8 cellular contexts compared by ENCODE assay signal in the genomic region with DNA sequence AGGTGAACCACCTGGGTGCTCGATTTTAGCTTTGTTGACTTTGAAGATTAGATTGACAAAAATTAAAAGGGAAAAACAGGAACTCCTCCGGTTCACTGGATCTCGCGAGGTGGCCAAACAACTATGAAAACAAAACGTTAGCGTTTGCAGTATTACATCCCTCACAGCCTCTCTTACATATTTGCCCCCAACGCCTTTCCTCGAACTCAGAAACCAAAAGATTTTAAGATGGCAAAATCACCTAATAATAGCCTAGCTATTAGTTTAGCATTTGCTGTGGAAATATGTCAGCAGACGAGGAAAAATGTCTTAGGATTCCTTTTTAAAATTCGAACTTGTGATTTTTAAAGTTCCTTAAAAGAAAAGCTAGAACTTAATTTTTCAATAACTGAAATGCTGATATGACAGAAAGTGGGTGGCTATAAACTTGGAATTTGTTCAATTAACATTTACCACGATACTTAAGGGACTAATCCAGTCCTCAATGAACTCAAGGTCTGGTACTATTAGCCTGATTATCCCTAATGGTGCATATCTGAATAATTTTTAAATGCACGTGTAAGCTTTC. TPM values are rescaled to one million over a fixed set of nuclear protein-coding genes. Genes with fewer than 3 reads are reported as not detected.
DNase-seq lines count a peak whose midpoint lies in the region; ATAC-seq and TF ChIP-seq lines count a peak whose summit lies in the region.

No MANE protein-coding gene starts in this region.

- H3K36me3 ChIP-seq in skeletal muscle tissue (ENCODE audit: control insufficient read depth in 3 of 3, insufficient read depth in 3 of 3, low read length in 3 of 3) = no peaks in the 10 kb centered on the region

- H3K9ac ChIP-seq in skeletal muscle tissue (ENCODE audit: low read depth in 1 of 3, low read length in 3 of 3) = peak overlapping the region; percentile 84 to 94 (median 91)

- no peaks in the 10 kb centered on the region for H3K9me3 Mint-ChIP-seq in Calu3 (ENCODE audit: low read depth, unreplicated experiment)
- H3K9me3 Mint-ChIP-seq in activated naive CD4-positive, alpha-beta T cell treated with anti-CD3 and anti-CD28 coated beads, Interleukin-2, amount 50 U/mL, for 72 hours = no peaks in the 10 kb centered on the region

- intact Hi-C loops in Calu3 (cut with micrococcal nuclease; ENCODE audit: unreplicated experiment) = loop anchor here (5.0 kb wide), 1 partner anchor 59 kb away; a partner anchor contains a TSS
- intact Hi-C loops in left ventricle myocardium superior (cut with micrococcal nuclease) = no loop called here

- no peaks in the 10 kb centered on the region for H3K27me3 Mint-ChIP-seq in Calu3 (ENCODE audit: unreplicated experiment)

- no peaks in the 10 kb centered on the region for H3K9me3 ChIP-seq in skeletal muscle tissue (ENCODE audit: control insufficient read depth in 3 of 3, low read length in 3 of 3)

- H3K36me3 Mint-ChIP-seq in Calu3 (ENCODE audit: insufficient read depth, unreplicated experiment) = peaks cover 20% of the 10 kb centered on the region
- peaks cover 8 to 9% of the 10 kb centered on the region in 2 donors for H3K36me3 Mint-ChIP-seq in activated naive CD4-positive, alpha-beta T cell treated with anti-CD3 and anti-CD28 coated beads, Interleukin-2, amount 50 U/mL, for 72 hours

- H3K4me3 ChIP-seq in skeletal muscle tissue (ENCODE audit: low read length in 3 of 3) = peak overlapping the region; percentile 93 to 99 (median 93)

- peaks cover 3 to 4% (median 3%) of the 10 kb centered on the region in 3 donors for H3K4me1 ChIP-seq in skeletal muscle tissue (ENCODE audit: control insufficient read depth in 3 of 3, insufficient read depth in 3 of 3, low read length in 3 of 3)

- H3K27me3 ChIP-seq in skeletal muscle tissue (ENCODE audit: control insufficient read depth in 3 of 3, insufficient read depth in 3 of 3, low read length in 3 of 3) = peaks cover 0 to 6% (median 0%) of the 10 kb centered on the region in 3 donors

- ATAC-seq in GM19467 (IDR thresholded peaks at IDR 0.05; ENCODE audit: unreplicated experiment) (peak; percentile 28), left ventricle myocardium superior (peak; percentile 64)
- ATAC-seq in activated naive CD4-positive, alpha-beta T cell treated with anti-CD3 and anti-CD28 coated beads, Interleukin-2, amount 50 U/mL, for 72 hours = peak; percentile 5 to 17

- CTCF ChIA-PET in Calu3 (lab: Charles Lee) = no interaction called here

- no peak for TF ChIP-seq CTCF in Calu3 (IDR thresholded peaks at IDR 0.05; ENCODE audit: unreplicated experiment)

- no peak for DNase-seq in Calu3
- peak; percentile 37 for DNase-seq in HPDE6-E6E7 (ENCODE audit: extremely low spot score)
- DNase-seq in activated naive CD4-positive, alpha-beta T cell treated with anti-CD3 and anti-CD28 coated beads, Interleukin-2, amount 50 U/mL, for 72 hours (ENCODE audit: low spot score in 2 of 2) = no peak
- no peak for DNase-seq in left ventricle myocardium superior
- no peak for DNase-seq in AG20443 (ENCODE audit: low spot score)
- no peak for DNase-seq in amygdala (lab: John Stamatoyannopoulos, UW)

- peak overlapping the region; percentile 99 for H3K4me3 Mint-ChIP-seq in Calu3 (ENCODE audit: low read depth, unreplicated experiment)

- TSS peak; percentile 96 for BruUV-seq in Calu3 (replicated peaks; lab: Mats Ljungman, UMichigan)

- peak overlapping the region; percentile 94 for H3K27ac ChIP-seq in skeletal muscle tissue (ENCODE audit: low read depth, low read length)

- H3K4me1 Mint-ChIP-seq in Calu3 (ENCODE audit: low read depth, unreplicated experiment) = peaks cover 15% of the 10 kb centered on the region

- peak overlapping the region; percentile 99 for H3K27ac Mint-ChIP-seq in Calu3 (ENCODE audit: unreplicated experiment)
- H3K27ac Mint-ChIP-seq in activated naive CD4-positive, alpha-beta T cell treated with anti-CD3 and anti-CD28 coated beads, Interleukin-2, amount 50 U/mL, for 72 hours = peak overlapping the region; percentile 97 to 99

RNA-seq across cellular contexts. Expression of a gene that starts 0.5 kb away (rescaled TPM):
- total RNA-seq in Calu3 (2022) = 11.9 and 12.0 TPM in 2 replicates
- total RNA-seq in activated naive CD4-positive, alpha-beta T cell treated with anti-CD3 and anti-CD28 coated beads, Interleukin-2, amount 50 U/mL, for 72 hours = 10 to 100 TPM; 18.9 to 34.4 TPM
- total RNA-seq in left ventricle myocardium superior = 12.2 TPM
- total RNA-seq in skeletal muscle tissue = 33.4 TPM

RNA-seq across cellular contexts. Expression of a gene that starts 48.2 kb away (rescaled TPM):
- total RNA-seq in Calu3 (2022) (29.7 and 30.7 TPM in 2 replicates), left ventricle myocardium superior (30.6 TPM), skeletal muscle tissue (30.3 TPM)
- total RNA-seq in activated naive CD4-positive, alpha-beta T cell treated with anti-CD3 and anti-CD28 coated beads, Interleukin-2, amount 50 U/mL, for 72 hours = 10 to 100 TPM; 32.9 to 44.1 TPM

Comparison
In these comparisons a context has a peak if more than half of its experiments do, and no peak if none do; other contexts are left out.
1. ATAC-seq: peak in every context shown above with its lines; median percentile 64 in left ventricle myocardium superior; 28 in GM19467; 11 in activated naive CD4-positive, alpha-beta T cell treated with anti-CD3 and anti-CD28 coated beads, Interleukin-2, amount 50 U/mL, for 72 hours.